ENCODE assay signal across 18 cellular contexts in the genomic region with DNA sequence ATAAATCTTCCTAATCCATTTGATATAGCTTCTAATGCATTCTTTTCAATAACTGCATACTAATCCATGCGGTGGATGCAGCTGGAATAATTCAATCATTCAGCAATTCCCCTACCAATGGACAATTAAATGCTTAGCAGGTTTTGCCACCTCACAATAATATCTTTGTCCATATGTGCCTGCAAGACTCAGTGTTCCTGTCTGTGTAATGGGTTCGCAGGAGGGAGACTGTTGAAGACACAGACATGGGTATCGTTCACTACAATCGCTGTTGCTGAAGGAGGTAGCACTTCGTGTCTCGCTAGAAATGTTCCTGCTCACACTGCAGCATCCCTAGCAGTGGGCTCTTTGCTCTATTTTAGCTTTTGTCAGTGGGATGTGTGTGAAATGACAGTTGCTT.
DNase-seq lines count a peak whose midpoint lies in the region; ATAC-seq and TF ChIP-seq lines count a peak whose summit lies in the region.
"Had no signal": no experiment of that assay in that cellular context is flagged by ENCODE, and none has a peak within 500 bp of the region (broad histone marks: within the 10 kb centered on the region; RNA-seq: fewer than 3 reads in every experiment).

No MANE protein-coding gene starts in this region.

- H3F3A ChIP-seq in PC-3 (ENCODE audit: low read length, unreplicated experiment) = peaks cover 13% of the 10 kb centered on the region

- H3K27ac ChIP-seq in PC-3 (ENCODE audit: low read length) (no peak overlapping the region), esophagus muscularis mucosa (replicated peaks in 1 of 4) (no peak overlapping the region), spleen (no peak overlapping the region)
- H3K27ac ChIP-seq: 22Rv1, BLaER1, C4-2B had no signal

- 86% methylated on average over 6 of the region's 6 CpGs for WGBS in esophagus muscularis mucosa
- 86 to 93% (median 87%) methylated on average over 6 of the region's 6 CpGs for WGBS in spleen, 5 donors

- BruUV-seq in PC-3 (replicated peaks; lab: Mats Ljungman, UMichigan) = no TSS peak

- no peak overlapping the region for H3K9ac ChIP-seq in PC-3 (ENCODE audit: low read length)
- H3K9ac ChIP-seq: BLaER1 had no signal

- no peak overlapping the region for H3K4me3 Mint-ChIP-seq in activated T-cell treated with anti-CD3 and anti-CD28 coated beads, Interleukin-2, amount 50 U/mL, for 72 hours
- H3K4me3 Mint-ChIP-seq: B cell; CD4-positive, CD25-positive, alpha-beta regulatory T cell; CD8-positive, alpha-beta T cell had no signal

- TF ChIP-seq POLR2A in esophagus muscularis mucosa (IDR thresholded peaks at IDR 0.05; ENCODE audit: low read depth) (no peak), spleen (IDR thresholded peaks at IDR 0.05) (no peak)

- intact Hi-C loops in PC-3 (cut with micrococcal nuclease) (no loop called here), esophagus muscularis mucosa (cut with DNase I) (no loop called here), spleen (cut with DNase I; ENCODE audit: low total_unique reads) (no loop called here)

- H3K27me3 ChIP-seq in PC-3 (ENCODE audit: low read length) (no peaks in the 10 kb centered on the region), esophagus muscularis mucosa (peaks cover 0 to 3% (median 0%) of the 10 kb centered on the region in 4 donors), spleen (replicated peaks in 1 of 7) (peaks cover 0 to 16% (median 0%) of the 10 kb centered on the region in 7 donors)
- H3K27me3 ChIP-seq: BLaER1 had no signal

- H3K4me2 ChIP-seq in PC-3 (ENCODE audit: low read length) = no peak overlapping the region
- H3K4me2 ChIP-seq: BLaER1 had no signal

- no peaks in the 10 kb centered on the region for H3K9me2 ChIP-seq in PC-3 (replicated peaks; ENCODE audit: low read length)

- TF ChIP-seq EP300 in esophagus muscularis mucosa (IDR thresholded peaks at IDR 0.05) = no peak

- no peaks in the 10 kb centered on the region for H3K4me1 Mint-ChIP-seq in activated T-cell treated with anti-CD3 and anti-CD28 coated beads, Interleukin-2, amount 50 U/mL, for 72 hours (ENCODE audit: low read depth)
- H3K4me1 Mint-ChIP-seq: B cell; CD4-positive, CD25-positive, alpha-beta regulatory T cell had no signal

- H3K27ac Mint-ChIP-seq in activated T-cell treated with anti-CD3 and anti-CD28 coated beads, Interleukin-2, amount 50 U/mL, for 72 hours = peak overlapping the region; percentile 25
- H3K27ac Mint-ChIP-seq: B cell; CD4-positive, CD25-positive, alpha-beta regulatory T cell; CD8-positive, alpha-beta T cell had no signal

- CTCF ChIA-PET in PC-3 (lab: Charles Lee) = no interaction called here

- peaks cover 34% of the 10 kb centered on the region for H3K27me3 Mint-ChIP-seq in activated T-cell treated with anti-CD3 and anti-CD28 coated beads, Interleukin-2, amount 50 U/mL, for 72 hours (ENCODE audit: low read depth)

- no peaks in the 10 kb centered on the region for H3K36me3 Mint-ChIP-seq in activated T-cell treated with anti-CD3 and anti-CD28 coated beads, Interleukin-2, amount 50 U/mL, for 72 hours (ENCODE audit: insufficient read depth in 2 of 2)
- H3K36me3 Mint-ChIP-seq: CD4-positive, CD25-positive, alpha-beta regulatory T cell; CD8-positive, alpha-beta T cell had no signal

- no peaks in the 10 kb centered on the region for H4K20me1 ChIP-seq in PC-3 (ENCODE audit: low read length)
- H4K20me1 ChIP-seq: BLaER1 had no signal

- H3K9me3 ChIP-seq in PC-3 (ENCODE audit: low read length) (no peaks in the 10 kb centered on the region), esophagus muscularis mucosa (no peaks in the 10 kb centered on the region), spleen (no peaks in the 10 kb centered on the region)
- H3K9me3 ChIP-seq: BLaER1, Caco-2 had no signal

- H3K36me3 ChIP-seq in PC-3 (ENCODE audit: low read depth, low read length) (no peaks in the 10 kb centered on the region), esophagus muscularis mucosa (no peaks in the 10 kb centered on the region), spleen (no peaks in the 10 kb centered on the region)
- H3K36me3 ChIP-seq: BLaER1 had no signal

- no peak overlapping the region for H3K4me3 ChIP-seq in PC-3 (ENCODE audit: low read length)
- H3K4me3 ChIP-seq in esophagus muscularis mucosa = no peak overlapping the region
- no peak overlapping the region for H3K4me3 ChIP-seq in spleen
- H3K4me3 ChIP-seq: BLaER1 had no signal

- TF ChIP-seq CTCF in PC-3 (conservative IDR thresholded peaks at IDR 0.05; ENCODE audit: low read depth, low read length) (no peak), esophagus muscularis mucosa (IDR thresholded peaks at IDR 0.05) (no peak), spleen (IDR thresholded peaks at IDR 0.05 in 8 of 11, conservative IDR thresholded peaks at IDR 0.05 in 3 of 11) (no peak)

- POLR2A ChIA-PET in PC-3 (lab: Charles Lee; ENCODE audit: unreplicated experiment) = no interaction called here

- no peaks in the 10 kb centered on the region for H3K79me2 ChIP-seq in PC-3 (ENCODE audit: low read length)

- peaks cover 30% of the 10 kb centered on the region for H3K4me1 ChIP-seq in PC-3 (ENCODE audit: insufficient read depth, low read length)
- no peaks in the 10 kb centered on the region for H3K4me1 ChIP-seq in esophagus muscularis mucosa
- H3K4me1 ChIP-seq in spleen = no peaks in the 10 kb centered on the region
- H3K4me1 ChIP-seq: BLaER1 had no signal

- ATAC-seq in activated T-cell treated with anti-CD3 and anti-CD28 coated beads, Interleukin-2, amount 50 U/mL, for 72 hours (replicated peaks in 1 of 2) = no peak
- no peak for ATAC-seq in PC-3
- ATAC-seq: CD8-positive, alpha-beta T cell had no signal

- 0 out of 2 replicates have a peak overlapping the region, but pooled peaks have one; percentile 2 for H2AFZ ChIP-seq in PC-3 (ENCODE audit: low read length)

- DNase-seq in activated T-cell treated with anti-CD3 and anti-CD28 coated beads, Interleukin-2, amount 50 U/mL, for 72 hours = no peak
- DNase-seq in activated T-cell treated with anti-CD3 and anti-CD28 coated beads, Interleukin-2, amount 50 U/mL, for 48 hours = no peak
- DNase-seq in PC-3 = no peak
- DNase-seq in esophagus muscularis mucosa (ENCODE audit: extremely low spot score) = peak; percentile 19
- no peak for DNase-seq in amniotic stem cell (lab: John Stamatoyannopoulos, UW)
- no peak for DNase-seq in spleen
- DNase-seq: Caco-2; CD4-positive, CD25-positive, alpha-beta regulatory T cell; CD8-positive, alpha-beta T cell; DMS153; DND-41; GOT3; H7; HCEC 1CT had no signal

- no peaks in the 10 kb centered on the region for H3K9me3 Mint-ChIP-seq in activated T-cell treated with anti-CD3 and anti-CD28 coated beads, Interleukin-2, amount 50 U/mL, for 72 hours
- H3K9me3 Mint-ChIP-seq: CD8-positive, alpha-beta T cell had no signal
